30 cellular contexts compared by ENCODE assay signal in the genomic region with DNA sequence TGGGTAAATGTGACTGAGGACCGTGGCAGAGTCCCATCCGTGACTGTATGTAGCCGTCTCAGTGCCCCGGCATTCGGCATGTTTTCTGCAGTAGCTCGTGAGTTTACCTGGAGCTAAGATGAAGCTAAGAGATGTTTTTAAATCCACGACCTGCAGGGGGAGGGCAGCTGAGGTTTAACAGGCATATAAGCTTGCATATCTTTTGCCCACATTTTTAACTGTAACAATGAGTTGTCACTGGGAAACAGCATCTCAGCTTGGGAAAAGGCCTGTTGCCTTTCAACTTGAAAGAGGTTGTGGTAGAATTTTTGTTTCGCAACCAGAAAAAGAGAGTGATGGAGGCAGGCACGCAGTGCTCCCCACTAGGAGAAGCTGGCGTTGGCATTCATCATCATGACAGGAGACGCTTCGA.
DNase-seq lines count a peak whose midpoint lies in the region; ATAC-seq and TF ChIP-seq lines count a peak whose summit lies in the region.
"Had no signal": no experiment of that assay in that cellular context is flagged by ENCODE, and none has a peak within 500 bp of the region (broad histone marks: within the 10 kb centered on the region; RNA-seq: fewer than 3 reads in every experiment).

No MANE protein-coding gene starts in this region.

- H3K4me1 Mint-ChIP-seq in H9, result peaks cover 40 to 47% of the 10 kb centered on the region in 2 experiments
- H3K4me1 Mint-ChIP-seq: CD4-positive, CD25-positive, alpha-beta regulatory T cell had no signal

- H3K18ac ChIP-seq in H9 (ENCODE audit: insufficient read length, low read depth, low read length) (no peak overlapping the region), mesendoderm (ENCODE audit: low read length) (no peak overlapping the region)

- no TSS peak for BruUV-seq in mammary epithelial cell (replicated peaks; lab: Mats Ljungman, UMichigan)

- H3K4me1 ChIP-seq in H9 (ENCODE audit: insufficient read depth, low read length), result peaks cover 10% of the 10 kb centered on the region; the same call in 1 of the 2 replicates
- peaks cover 2% of the 10 kb centered on the region for H3K4me1 ChIP-seq in mesendoderm (ENCODE audit: control insufficient read depth, low read depth, low read length)
- H3K4me1 ChIP-seq in gastroesophageal sphincter, result peaks cover 0 to 14% (median 3%) of the 10 kb centered on the region in 3 donors
- no peaks in the 10 kb centered on the region for H3K4me1 ChIP-seq in mammary epithelial cell (ENCODE audit: insufficient read depth, low read length)

- no peaks in the 10 kb centered on the region for H3K79me1 ChIP-seq in H9 (ENCODE audit: insufficient read depth, low read depth, low read length, poor library complexity, severe bottlenecking)
- H3K79me1 ChIP-seq in mesendoderm (ENCODE audit: low read length), result no peaks in the 10 kb centered on the region

- no peak overlapping the region for H3K9ac ChIP-seq in H9 (ENCODE audit: extremely low read depth, insufficient read length, low read length)
- H3K9ac ChIP-seq in mesendoderm (ENCODE audit: low read length), result no peak overlapping the region
- no peak overlapping the region for H3K9ac ChIP-seq in mammary epithelial cell (ENCODE audit: insufficient read depth, low read length)
- H3K9ac ChIP-seq: SK-N-SH had no signal

- dilution Hi-C loops in mammary epithelial cell (cut with HindIII; ENCODE audit: low sequenced_read_pairs), result no loop called here

- CTCF ChIA-PET in mammary epithelial cell (lab: Charles Lee; ENCODE audit: low non-redundant PET), result no interaction called here

- H2BK15ac ChIP-seq in H9 (ENCODE audit: low read depth, low read length) (no peak overlapping the region), mesendoderm (replicated peaks; ENCODE audit: low read depth) (no peak overlapping the region)

- TF ChIP-seq EP300 in gastroesophageal sphincter (IDR thresholded peaks at IDR 0.05), result no peak

- H3K9me3 ChIP-seq in H9 (ENCODE audit: control insufficient read depth, low read depth, low read length) (no peaks in the 10 kb centered on the region), gastroesophageal sphincter (no peaks in the 10 kb centered on the region), mammary epithelial cell (replicated peaks; ENCODE audit: insufficient read depth, low read length) (peaks cover 12% of the 10 kb centered on the region)
- H3K9me3 ChIP-seq: gastrocnemius medialis, SK-N-SH had no signal

- no peak overlapping the region for H3K14ac ChIP-seq in H9 (ENCODE audit: insufficient read depth, low read length)

- intact Hi-C loops in mammary epithelial cell (cut with micrococcal nuclease), result no loop called here

- H3K56ac ChIP-seq in H9 (ENCODE audit: insufficient read length, low read depth, low read length) (no peak overlapping the region), mesendoderm (ENCODE audit: low read length) (no peak overlapping the region)

- no peak overlapping the region for H3T11ph ChIP-seq in H9 (ENCODE audit: low read length)

- H2AFZ ChIP-seq in H9 (ENCODE audit: low read length) (no peak overlapping the region), mammary epithelial cell (ENCODE audit: low read depth, low read length) (no peak overlapping the region)
- H2AFZ ChIP-seq: PC-9 had no signal

- H3K27ac ChIP-seq in H9 (ENCODE audit: insufficient read length, low read depth, low read length) (no peak overlapping the region), caudate nucleus (ENCODE audit: low read depth, low read length) (peak overlapping the region; percentile 37), mesendoderm (ENCODE audit: low read depth, low read length) (no peak overlapping the region), gastroesophageal sphincter (no peak overlapping the region), mammary epithelial cell (ENCODE audit: insufficient read depth, low read depth, low read length) (no peak overlapping the region)
- H3K27ac ChIP-seq: gastrocnemius medialis, PC-9, tibial nerve had no signal

- H4K91ac ChIP-seq in H9 (ENCODE audit: insufficient read length, low read depth, low read length), result no peak overlapping the region

- H3K27me3 ChIP-seq in H9 (ENCODE audit: insufficient read depth, low read length), result no peaks in the 10 kb centered on the region
- H3K27me3 ChIP-seq in mesendoderm (ENCODE audit: insufficient read depth, low read length, poor library complexity), result no peaks in the 10 kb centered on the region
- no peaks in the 10 kb centered on the region for H3K27me3 ChIP-seq in gastroesophageal sphincter
- no peaks in the 10 kb centered on the region for H3K27me3 ChIP-seq in mammary epithelial cell (ENCODE audit: insufficient read depth, low read length)
- H3K27me3 ChIP-seq: gastrocnemius medialis, tibial nerve had no signal

- no peaks in the 10 kb centered on the region for H3K23me2 ChIP-seq in H9 (ENCODE audit: insufficient read length, low read depth, low read length, poor library complexity, severe bottlenecking)

- ATAC-seq in gastroesophageal sphincter, result no peak
- ATAC-seq in GM18873 (IDR thresholded peaks at IDR 0.05; ENCODE audit: low FRiP score, unreplicated experiment), result no peak
- no peak for ATAC-seq in HG02973 (IDR thresholded peaks at IDR 0.05; ENCODE audit: unreplicated experiment)
- ATAC-seq: gastrocnemius medialis, left lobe of liver, Right ventricle myocardium inferior had no signal

- H2BK12ac ChIP-seq in H9 (ENCODE audit: insufficient read length, low read depth, low read length), result no peak overlapping the region

- H3K4ac ChIP-seq in H9 (ENCODE audit: low read depth, low read length) (no peak overlapping the region), mesendoderm (ENCODE audit: low read depth, low read length) (no peak overlapping the region)

- DNase-seq in H9 (peak; percentile 40), NCI-H226 (peak; percentile 92), caudate nucleus (lab: John Stamatoyannopoulos, UW) (peak in 3 of 61 donors; percentile 32 to 35 (median 34)), mesendoderm (peak; percentile 63), mammary epithelial cell (no peak)
- DNase-seq: activated CD4-positive, alpha-beta memory T cell treated with anti-CD3 and anti-CD28 coated beads for 36 hours; activated naive CD4-positive, alpha-beta T cell treated with anti-CD3 and anti-CD28 coated beads for 36 hours; AML-193; CD4-positive, CD25-positive, alpha-beta regulatory T cell; cerebellar nuclear complex; dermis blood vessel endothelial cell; DMS79 treated with DMSO at 0.1 percent for 48 hours; gastrocnemius medialis; GF-D8; GOT3; hippocampal formation; naive B cell; NCI-H1048; NCI-H1694; nucleus accumbens; PC-9; SK-N-SH; stimulated activated CD4-positive, alpha-beta T cell treated with anti-CD3 and anti-CD28 coated beads, Interleukin-4, amount 100 ng/mL, for 24 hours had no signal

- TF ChIP-seq CTCF in H9 (conservative IDR thresholded peaks at IDR 0.05), result peak; percentile 58
- no peak for TF ChIP-seq CTCF in gastroesophageal sphincter (IDR thresholded peaks at IDR 0.05)
- no peak for TF ChIP-seq CTCF in mammary epithelial cell (conservative IDR thresholded peaks at IDR 0.05 in 1 of 2, IDR thresholded peaks at IDR 0.05 in 1 of 2; ENCODE audit: extremely low read depth in 1 of 2, insufficient read depth in 1 of 2, low read depth in 1 of 2, low read length in 2 of 2)

- no CpG with 5 or more reads among the region's 12 CpGs for WGBS in H9 (ENCODE audit: extremely low coverage, insufficient read length, low lambda C conversion rate)
- WGBS in mesendoderm (ENCODE audit: extremely low coverage, insufficient coverage, low lambda C conversion rate), result no CpG with 5 or more reads among the region's 12 CpGs
- 92 to 96% methylated on average over 5 to 12 of the region's 12 CpGs for WGBS in gastroesophageal sphincter (ENCODE audit: low coverage in 1 of 2), 2 donors
- 65% methylated on average over 11 of the region's 12 CpGs for WGBS in mammary epithelial cell (ENCODE audit: low coverage, missing lambda C conversion rate)

- no peaks in the 10 kb centered on the region; a peak in 1 of 7 replicates for H3K36me3 Mint-ChIP-seq in H9 (ENCODE audit: insufficient read depth in 1 of 3, low read depth in 3 of 3)
- H3K36me3 Mint-ChIP-seq: activated CD4-positive, alpha-beta memory T cell treated with anti-CD3 and anti-CD28 coated beads for 36 hours; CD4-positive, CD25-positive, alpha-beta regulatory T cell; naive B cell had no signal

- H3K23ac ChIP-seq in H9 (ENCODE audit: insufficient read length, low read depth, low read length) (no peak overlapping the region), mesendoderm (ENCODE audit: low read length) (no peak overlapping the region)

- no peaks in the 10 kb centered on the region; the same call in 1 of the 2 replicates for H3K79me2 ChIP-seq in H9 (ENCODE audit: insufficient read depth, low read length)
- H3K79me2 ChIP-seq in mesendoderm (ENCODE audit: control insufficient read depth, insufficient read depth, low read length), result no peaks in the 10 kb centered on the region
- H3K79me2 ChIP-seq in mammary epithelial cell (ENCODE audit: insufficient read depth, low read length), result no peaks in the 10 kb centered on the region

- H2BK5ac ChIP-seq in H9 (ENCODE audit: insufficient read length, low read length) (no peak overlapping the region), mesendoderm (ENCODE audit: low read length) (no peak overlapping the region)

- in situ Hi-C loops in mammary epithelial cell (cut with MboI; ENCODE audit: low sequenced_read_pairs in 2 of 2), result no loop called here

- H3K27me3 Mint-ChIP-seq in H9 (ENCODE audit: low read depth), result no peaks in the 10 kb centered on the region
- H3K27me3 Mint-ChIP-seq: CD4-positive, CD25-positive, alpha-beta regulatory T cell had no signal

- no peak overlapping the region for H2BK120ac ChIP-seq in H9 (ENCODE audit: low read depth, low read length, poor library complexity, severe bottlenecking)
- no peak overlapping the region for H2BK120ac ChIP-seq in mesendoderm (ENCODE audit: low read depth, low read length)

- no peak overlapping the region for H2AK5ac ChIP-seq in H9 (ENCODE audit: insufficient read length, low read length)
- no peak overlapping the region for H2AK5ac ChIP-seq in mesendoderm (ENCODE audit: low read length)

- H4K5ac ChIP-seq in H9 (ENCODE audit: insufficient read length, low read depth, low read length) (no peak overlapping the region), mesendoderm (ENCODE audit: low read length) (no peak overlapping the region)

- H3K4me2 ChIP-seq in H9 (ENCODE audit: insufficient read depth, insufficient read length, low read length) (no peak overlapping the region), mesendoderm (ENCODE audit: low read length) (no peak overlapping the region), mammary epithelial cell (ENCODE audit: insufficient read depth, low read depth, low read length) (no peak overlapping the region)
- H3K4me2 ChIP-seq: PC-9, SK-N-SH had no signal

- H3K9me3 Mint-ChIP-seq in H9, result no peaks in the 10 kb centered on the region
- H3K9me3 Mint-ChIP-seq: activated CD4-positive, alpha-beta memory T cell treated with anti-CD3 and anti-CD28 coated beads for 36 hours; activated naive CD4-positive, alpha-beta T cell treated with anti-CD3 and anti-CD28 coated beads for 36 hours; naive B cell; T-helper 1 cell treated with Interleukin-12 subunit alpha and Interleukin-12 subunit beta and Interleukin-4 antibody, amounts not matched to agents 30 μg/mL and 1 μg/mL, for 36 hours had no signal

- TF ChIP-seq POLR2A in gastroesophageal sphincter (IDR thresholded peaks at IDR 0.05), result no peak

- H3K4me3 Mint-ChIP-seq in H9, result peak overlapping the region in 1 of 2 experiments; percentile 49; a peak in 3 of 5 replicates
- H3K4me3 Mint-ChIP-seq: activated CD4-positive, alpha-beta memory T cell treated with anti-CD3 and anti-CD28 coated beads for 36 hours; activated naive CD4-positive, alpha-beta T cell treated with anti-CD3 and anti-CD28 coated beads for 36 hours; CD4-positive, CD25-positive, alpha-beta regulatory T cell; naive B cell; T-helper 1 cell treated with Interleukin-12 subunit alpha and Interleukin-12 subunit beta and Interleukin-4 antibody, amounts not matched to agents 30 μg/mL and 1 μg/mL, for 36 hours had no signal

- peak overlapping the region in 2 of 3 experiments; percentile 76 to 87; a peak in 5 of 7 replicates for H3K27ac Mint-ChIP-seq in H9
- H3K27ac Mint-ChIP-seq: activated CD4-positive, alpha-beta memory T cell treated with anti-CD3 and anti-CD28 coated beads for 36 hours; activated naive CD4-positive, alpha-beta T cell treated with anti-CD3 and anti-CD28 coated beads for 36 hours; CD4-positive, CD25-positive, alpha-beta regulatory T cell; T-helper 1 cell treated with Interleukin-12 subunit alpha and Interleukin-12 subunit beta and Interleukin-4 antibody, amounts not matched to agents 30 μg/mL and 1 μg/mL, for 36 hours had no signal

- H4K20me1 ChIP-seq in H9 (ENCODE audit: control insufficient read depth, insufficient read depth, insufficient read length), result no peaks in the 10 kb centered on the region
- no peaks in the 10 kb centered on the region for H4K20me1 ChIP-seq in mammary epithelial cell (ENCODE audit: insufficient read depth, low read length)

- no peak overlapping the region for H2BK20ac ChIP-seq in H9 (ENCODE audit: low read depth, low read length, poor library complexity, severe bottlenecking)

- H3K36me3 ChIP-seq in mesendoderm (ENCODE audit: control insufficient read depth, insufficient read depth, low read length), result no peaks in the 10 kb centered on the region
- no peaks in the 10 kb centered on the region for H3K36me3 ChIP-seq in gastroesophageal sphincter
- no peaks in the 10 kb centered on the region for H3K36me3 ChIP-seq in mammary epithelial cell (ENCODE audit: insufficient read depth, low read length)
- H3K36me3 ChIP-seq: gastrocnemius medialis, tibial nerve had no signal

- no peak overlapping the region for H3K4me3 ChIP-seq in mesendoderm (ENCODE audit: low read length)
- H3K4me3 ChIP-seq in gastroesophageal sphincter, result no peak overlapping the region
- no peak overlapping the region for H3K4me3 ChIP-seq in mammary epithelial cell (replicated peaks in 1 of 3; ENCODE audit: insufficient read depth in 1 of 3, low read depth in 2 of 3, low read length in 3 of 3)
- H3K4me3 ChIP-seq: gastrocnemius medialis, PC-9, tibial nerve had no signal

- H4K8ac ChIP-seq in H9 (replicated peaks; ENCODE audit: insufficient read length, low read depth, low read length) (no peak overlapping the region), mesendoderm (ENCODE audit: low read depth, low read length) (no peak overlapping the region)
